ENCODE assay signal across 25 cellular contexts in the genomic region with DNA sequence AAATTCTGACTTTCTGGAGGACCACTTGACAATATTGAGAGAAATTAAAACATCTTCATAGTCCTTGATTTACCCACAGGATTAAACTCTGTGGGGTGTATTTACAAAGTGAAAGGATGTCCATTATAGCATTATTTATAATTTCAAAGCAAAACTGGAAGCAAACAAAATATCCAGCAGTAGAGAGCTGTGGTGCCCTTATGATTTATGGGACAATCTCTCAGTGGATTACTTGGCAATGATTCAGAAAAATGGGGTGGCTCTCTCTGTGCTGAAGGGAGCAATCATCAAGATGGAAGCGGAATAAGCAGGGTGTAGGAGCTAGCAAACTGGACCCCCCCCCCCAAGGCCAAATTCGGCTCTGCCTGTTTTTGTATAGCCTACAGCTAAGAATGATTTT. TPM values are rescaled to one million over a fixed set of nuclear protein-coding genes. Genes with fewer than 3 reads are reported as not detected.
DNase-seq lines count a peak whose midpoint lies in the region; ATAC-seq, FAIRE-seq and TF ChIP-seq lines count a peak whose summit lies in the region.
"Had no signal": no experiment of that assay in that cellular context is flagged by ENCODE, and none has a peak within 500 bp of the region (broad histone marks: within the 10 kb centered on the region; RNA-seq: fewer than 3 reads in every experiment).

No MANE protein-coding gene starts in this region.

- no peak for TF ChIP-seq EP300 in GM12878 (IDR thresholded peaks at IDR 0.05; ENCODE audit: borderline replicate concordance in 1 of 2, control insufficient read depth in 1 of 2, low read depth in 2 of 2, low read length in 2 of 2)

- FAIRE-seq in GM12878 (lab: Jason Lieb, UNC): no peak
- FAIRE-seq: pancreas had no signal

- H3K36me3 ChIP-seq in GM12878 (ENCODE audit: control insufficient read depth in 2 of 2, insufficient read depth in 2 of 2, low read length in 1 of 2) (peaks cover 0 to 2% of the 10 kb centered on the region in 2 experiments; a peak in 3 of 4 replicates), mucosa of stomach (ENCODE audit: control insufficient read depth, insufficient read depth, low read length) (no peaks in the 10 kb centered on the region)
- H3K36me3 ChIP-seq: pancreas, right atrium auricular region had no signal

- in situ Hi-C loops in GM12878 (cut with MboI): no loop called here

- CTCF ChIA-PET in GM12878 (lab: Yijun Ruan, JAX) (interaction anchor here (0.9 to 6.7 kb wide), 5 partner anchors 11 to 174 kb away, joined by 3 to 95 read pairs (median 7); partner anchors contain the start of gene C15orf39), MCF 10A (lab: Yijun Ruan, JAX) (interaction anchor here (0.6 to 5.4 kb wide), 3 partner anchors 165 to 199 kb away, joined by 3 to 85 read pairs (median 4); no protein-coding TSS in a partner anchor)

- H3K27me3 ChIP-seq in GM12878 (replicated peaks in 1 of 2; ENCODE audit: control insufficient read depth in 2 of 2, insufficient read depth in 2 of 2, low read length in 1 of 2) (no peaks in the 10 kb centered on the region), mucosa of stomach (ENCODE audit: control insufficient read depth, insufficient read depth, low read length) (no peaks in the 10 kb centered on the region)
- H3K27me3 ChIP-seq: MG63, pancreas, right atrium auricular region had no signal

- H3K4me1 Mint-ChIP-seq in MCF 10A (ENCODE audit: insufficient read depth, unreplicated experiment): peaks cover 19% of the 10 kb centered on the region

- intact Hi-C loops in GM12878 (cut with micrococcal nuclease; ENCODE audit: unreplicated experiment) (no loop called here), MCF 10A (cut with micrococcal nuclease) (no loop called here)

- peaks cover 21% of the 10 kb centered on the region for H3K36me3 Mint-ChIP-seq in MCF 10A (ENCODE audit: insufficient read depth, unreplicated experiment)

- H3K4me1 ChIP-seq in GM12878 (ENCODE audit: control insufficient read depth, insufficient read depth, low read length) (peaks cover 40% of the 10 kb centered on the region), mucosa of stomach (ENCODE audit: control insufficient read depth, insufficient read depth, low read length) (peaks cover 44% of the 10 kb centered on the region)

- peak overlapping the region; percentile 37; the same call in 1 of the 2 replicates for H3K9ac ChIP-seq in GM12878 (ENCODE audit: control insufficient read depth, insufficient read depth, low read length)
- H3K9ac ChIP-seq in mucosa of stomach (ENCODE audit: low read length): peak overlapping the region; percentile 38
- H3K9ac ChIP-seq: GM23248 had no signal

- ATAC-seq in GM12878 (no peak), HG02840 (IDR thresholded peaks at IDR 0.05; ENCODE audit: low FRiP score, unreplicated experiment) (no peak), HG03342 (IDR thresholded peaks at IDR 0.05; ENCODE audit: unreplicated experiment) (no peak)
- ATAC-seq: mucosa of descending colon, pancreas, SK-N-SH treated with all-trans-retinoic acid at 6 μM for 48 hours had no signal

- H3K27ac Mint-ChIP-seq in MCF 10A (ENCODE audit: low read depth, unreplicated experiment): no peak overlapping the region
- H3K27ac Mint-ChIP-seq: B cell, IgD-negative memory B cell had no signal

- BruUV-seq in GM12878 (replicated peaks; lab: Mats Ljungman, UMichigan) (no TSS peak), MCF 10A (replicated peaks; lab: Mats Ljungman, UMichigan) (no TSS peak)

- SMC1A ChIA-PET in GM12878 (lab: Charles Lee; ENCODE audit: uncharacterized antibody, unreplicated experiment): interaction anchor here (0.6 to 4.3 kb wide), 5 partner anchors 10 to 176 kb away, joined by 3 to 49 read pairs (median 5); no protein-coding TSS in a partner anchor

- no peaks in the 10 kb centered on the region for H3K27me3 Mint-ChIP-seq in MCF 10A (ENCODE audit: insufficient read depth, unreplicated experiment)
- H3K27me3 Mint-ChIP-seq: B cell, IgD-negative memory B cell had no signal

- H3K9me3 Mint-ChIP-seq in MCF 10A (ENCODE audit: unreplicated experiment): no peaks in the 10 kb centered on the region
- H3K9me3 Mint-ChIP-seq: IgD-negative memory B cell had no signal

- RAD21 ChIA-PET in GM12878 (lab: Charles Lee; ENCODE audit: unreplicated experiment): interaction anchor here (0.8 to 4.2 kb wide), 8 partner anchors 10 to 187 kb away, joined by 3 to 65 read pairs (median 4); partner anchors contain the start of gene C15orf39

- no peak for TF ChIP-seq RAD21 in GM12878 (IDR thresholded peaks at IDR 0.05; ENCODE audit: insufficient read depth, low read depth, low read length)

- H3K4me3 Mint-ChIP-seq in MCF 10A (ENCODE audit: unreplicated experiment): no peak overlapping the region
- H3K4me3 Mint-ChIP-seq: B cell had no signal

- peak overlapping the region; percentile 11 for H3K4me2 ChIP-seq in GM12878 (ENCODE audit: control insufficient read depth, insufficient read depth)

- DNase-seq in NCI-H1105 treated with DMSO at 0.1 percent for 48 hours (lab: John Stamatoyannopoulos, UW) (peak; percentile 1), NCI-H1105 (lab: John Stamatoyannopoulos, UW) (no peak), NCI-H1417 (lab: John Stamatoyannopoulos, UW) (peak in 2 of 3 experiments; percentile 25 to 75), GM12878 (ENCODE audit: low read depth, low spot score) (no peak), MCF 10A (ENCODE audit: unreplicated experiment) (no peak)
- DNase-seq: activated CD4-positive, alpha-beta T cell treated with anti-CD3 and anti-CD28 coated beads, Interleukin-2, amount 50 U/mL, for 4 hours; activated CD4-positive, CD25-positive, alpha-beta regulatory T cell; activated gamma-delta T cell; GM23248; MG63; mucosa of descending colon; NCI-H1694; NCI-H524 treated with DMSO at 0.1 percent for 48 hours; pancreas; stimulated activated CD4-positive, alpha-beta T cell treated with anti-CD3 and anti-CD28 coated beads, Interleukin-4, amount 100 ng/mL, for 4 hours; stimulated activated naive CD4-positive, alpha-beta T cell treated with Interleukin-2 at 50 U/mL for 16 hours; T-helper 9 cell had no signal

- peak overlapping the region; percentile 68 for H3K27ac ChIP-seq in GM12878 (ENCODE audit: control insufficient read depth, insufficient read depth)
- H3K27ac ChIP-seq: 22Rv1, GM23248, pancreas had no signal

- POLR2A ChIA-PET in GM12878 (lab: Charles Lee) (interaction anchor here (0.6 to 1.1 kb wide), 4 partner anchors 12 to 488 kb away, joined by 3 to 6 read pairs (median 4); no protein-coding TSS in a partner anchor), MCF 10A (lab: Yijun Ruan, JAX) (interaction anchor here (1.0 to 4.7 kb wide), 3 partner anchors 9 to 170 kb away, joined by 3 to 61 read pairs (median 4); partner anchors contain the start of genes C15orf39 and PPCDC)

- no peak overlapping the region for H2AFZ ChIP-seq in GM12878 (ENCODE audit: control insufficient read depth, low read depth, low read length)
- H2AFZ ChIP-seq: GM23248 had no signal

- H3K9me3 ChIP-seq in GM12878 (replicated peaks; ENCODE audit: control insufficient read depth, insufficient read depth, low read length) (no peaks in the 10 kb centered on the region), mucosa of stomach (ENCODE audit: control insufficient read depth, low read length) (no peaks in the 10 kb centered on the region)
- H3K9me3 ChIP-seq: MG63, mucosa of descending colon, pancreas, right atrium auricular region had no signal

- H3K4me3 ChIP-seq in GM12878: no peak overlapping the region
- H3K4me3 ChIP-seq in mucosa of stomach (ENCODE audit: low read length): no peak overlapping the region
- H3K4me3 ChIP-seq: GM23248, MG63, mucosa of descending colon, pancreas, right atrium auricular region had no signal

- WGBS in GM12878 (ENCODE audit: insufficient coverage, insufficient replicate concordance, low lambda C conversion rate, missing lambda C conversion rate): 100% methylated on average over 2 of the region's 2 CpGs

- H4K20me1 ChIP-seq in GM12878 (ENCODE audit: control insufficient read depth, insufficient read depth): no peaks in the 10 kb centered on the region

- TF ChIP-seq CTCF in GM12878 (IDR thresholded peaks at IDR 0.05 in 2 of 3, conservative IDR thresholded peaks at IDR 0.05 in 1 of 3; ENCODE audit: control insufficient read depth in 2 of 3, extremely low read depth in 1 of 3, insufficient read depth in 1 of 3, low read depth in 3 of 3, low read length in 3 of 3) (no peak), MCF 10A (IDR thresholded peaks at IDR 0.05; ENCODE audit: unreplicated experiment) (no peak)

- no peak for TF ChIP-seq POLR2A in GM12878 (IDR thresholded peaks at IDR 0.05; ENCODE audit: low read depth, low read length)

- H3K79me2 ChIP-seq in GM12878 (ENCODE audit: control insufficient read depth, insufficient read depth, low read length): peaks cover 10% of the 10 kb centered on the region

RNA-seq across cellular contexts. Expression of gene PPCDC, which starts 9.0 kb away (rescaled TPM):
- 112 and 121 TPM in 2 replicates for total RNA-seq in GM12878 (2013; cell fraction: nucleolus; rRNA removed)
- total RNA-seq in GM12878 (2014; rRNA removed) (42.7 and 45.0 TPM in 2 replicates), GM12878 (2014; rRNA removed; fragmentation: Illumina TruSeq; extraction: Trizol) (29.4 and 32.5 TPM in 2 replicates), GM12878 (2021) (40.2 and 43.3 TPM in 2 replicates), MCF 10A (2022) (20.3 and 25.1 TPM in 2 replicates)
- 25.0 TPM for polyA plus RNA-seq in GM12878 (2011; ENCODE audit: low read depth)
- polyA plus RNA-seq in GM12878 (2011; rRNA removed) (27.9 and 44.7 TPM in 2 replicates), GM12878 (2014; fragmentation: Illumina TruSeq; extraction: Trizol) (32.9 and 35.7 TPM in 2 replicates), GM12878 (2014; fragmentation: Nextera tagmentation; extraction: Ambion mirVana) (100 to 1,000 TPM in 1 of 2 experiments, 10 to 100 TPM in 1; 92.0 to 135 TPM), GM12878 (2014; rRNA removed) (68.2 and 69.9 TPM in 2 replicates), GM12878 (2016; fragmentation: Nextera tagmentation; extraction: Ambion mirVana) (10 to 100 TPM; 65.4 to 67.9 TPM)
- 61.6 and 76.5 TPM in 2 replicates for polyA plus RNA-seq in GM12878 (2011; cell fraction: cytosol; rRNA removed)
- polyA plus RNA-seq in GM12878 (2011; cell fraction: nucleus; rRNA removed): 83.3 and 92.0 TPM in 2 replicates
- 27.6 and 38.4 TPM in 2 replicates for polyA plus RNA-seq in GM12878 (2012)
- 37.2 and 70.2 TPM in 2 replicates for polyA minus RNA-seq in GM12878 (2011; rRNA and poly(A)+ RNA removed)
- polyA minus RNA-seq in GM12878 (2011; cell fraction: cytosol; rRNA and poly(A)+ RNA removed): 8.8 and 18.7 TPM in 2 replicates
- polyA minus RNA-seq in GM12878 (2011; cell fraction: nucleus; rRNA and poly(A)+ RNA removed): 51.0 and 104 TPM in 2 replicates

RNA-seq across cellular contexts. Expression of gene SCAMP5, which starts 37.0 kb away (rescaled TPM):
- total RNA-seq in GM12878 (2013; cell fraction: nucleolus; rRNA removed): 5.9 and 8.5 TPM in 2 replicates
- 20.2 and 22.2 TPM in 2 replicates for total RNA-seq in GM12878 (2014; rRNA removed)
- total RNA-seq in GM12878 (2014; rRNA removed; fragmentation: Illumina TruSeq; extraction: Trizol): 13.6 and 15.0 TPM in 2 replicates
- 24.8 and 25.5 TPM in 2 replicates for total RNA-seq in GM12878 (2021)
- 7.6 TPM for polyA plus RNA-seq in GM12878 (2011; ENCODE audit: low read depth)
- 15.7 and 24.3 TPM in 2 replicates for polyA plus RNA-seq in GM12878 (2011; rRNA removed)
- polyA plus RNA-seq in GM12878 (2011; cell fraction: cytosol; rRNA removed): 28.5 and 32.2 TPM in 2 replicates
- 19.4 and 24.8 TPM in 2 replicates for polyA plus RNA-seq in GM12878 (2011; cell fraction: nucleus; rRNA removed)
- polyA plus RNA-seq in GM12878 (2012): 8.5 and 11.0 TPM in 2 replicates
- polyA plus RNA-seq in GM12878 (2014; fragmentation: Illumina TruSeq; extraction: Trizol): 26.3 and 30.3 TPM in 2 replicates
- polyA plus RNA-seq in GM12878 (2014; fragmentation: Nextera tagmentation; extraction: Ambion mirVana): 1 to 10 TPM; 2.3 to 2.5 TPM
- polyA plus RNA-seq in GM12878 (2014; rRNA removed): 35.5 and 41.6 TPM in 2 replicates
- polyA plus RNA-seq in GM12878 (2016; fragmentation: Nextera tagmentation; extraction: Ambion mirVana): 1 to 10 TPM; 1.6 to 1.7 TPM
- polyA minus RNA-seq in GM12878 (2011; rRNA and poly(A)+ RNA removed): 21.5 and 25.9 TPM in 2 replicates
- polyA minus RNA-seq in GM12878 (2011; cell fraction: cytosol; rRNA and poly(A)+ RNA removed): 9.0 and 9.6 TPM in 2 replicates
- 3.3 and 7.8 TPM in 2 replicates for polyA minus RNA-seq in GM12878 (2011; cell fraction: nucleus; rRNA and poly(A)+ RNA removed)
- 0.54 and 0.96 TPM in 2 replicates for total RNA-seq in MCF 10A (2022)

Comparison
In these comparisons a context has a peak if more than half of its experiments do, and no peak if none do; other contexts are left out.
1. DNase-seq: peak in NCI-H1105 treated with DMSO at 0.1 percent for 48 hours (single experiment) and NCI-H1417 (2 of 3); none in NCI-H1105 (single experiment), GM12878 (single experiment) and MCF 10A (single experiment).